Comparison of ENCODE assay signal across 1 cellular context in genomic region chr1:14822493-14822892, GRCh38.
TF ChIP-seq lines count a peak whose summit lies in the region.

No MANE protein-coding gene starts in this region.

TF ChIP-seq in K562, 482 proteins besides CTCF, POLR2A, EP300 and RAD21 (continued from another document):
- TF ChIP-seq ZBTB17 (CRISPR knock-in tag; IDR thresholded peaks at IDR 0.05) (no peak), HBP1 (CRISPR knock-in tag; IDR thresholded peaks at IDR 0.05) (no peak), STAT5B (CRISPR knock-in tag; IDR thresholded peaks at IDR 0.05) (no peak), E2F4 (CRISPR knock-in tag; IDR thresholded peaks at IDR 0.05; ENCODE audit: low read depth) (no peak), CREB3 (tag; conservative IDR thresholded peaks at IDR 0.05; ENCODE audit: low read depth) (no peak), ZNF583 (CRISPR knock-in tag; IDR thresholded peaks at IDR 0.05) (no peak), FOS (IDR thresholded peaks at IDR 0.05; ENCODE audit: extremely low read depth, insufficient read length) (no peak), KDM5B (IDR thresholded peaks at IDR 0.05; ENCODE audit: insufficient replicate concordance, low read depth, low read length) (no peak)
TF ChIP-seq in K562: peak in this region for 0.
